8 cellular contexts compared by ENCODE assay signal in the genomic region with DNA sequence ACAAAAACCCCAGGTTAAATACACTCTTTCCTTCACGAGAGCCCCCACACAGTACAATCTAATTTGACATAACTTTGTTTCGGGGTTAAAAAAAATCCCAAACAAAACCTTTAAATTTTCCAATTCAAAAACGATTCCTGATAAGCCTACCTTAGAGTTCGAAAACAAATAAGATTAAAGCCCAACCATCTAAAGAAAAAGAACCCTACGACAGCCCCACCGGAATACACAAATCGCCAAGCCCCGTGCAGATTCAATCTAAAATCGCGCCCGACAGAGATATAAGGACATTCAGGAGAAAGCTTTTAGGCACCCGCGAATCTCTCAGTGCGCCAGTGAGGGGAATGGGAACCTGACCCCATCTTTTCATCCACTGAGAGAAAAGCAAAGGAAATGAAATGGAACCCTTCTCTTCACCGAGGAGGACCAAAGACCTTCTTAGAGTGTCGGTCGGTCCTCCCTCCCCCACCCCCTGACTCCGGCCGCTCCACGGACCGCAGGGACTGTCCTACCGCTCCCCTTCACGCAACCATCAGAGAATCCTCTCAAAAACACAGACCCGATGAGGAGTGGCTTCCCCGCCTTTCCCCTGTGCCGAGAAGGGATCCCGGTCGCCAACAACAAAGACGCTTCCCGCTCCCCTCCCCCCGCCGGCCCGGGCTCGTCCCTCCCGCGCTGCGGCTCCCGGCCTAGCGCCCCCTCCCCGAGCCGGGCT. TPM values are rescaled to one million over a fixed set of nuclear protein-coding genes. Genes with fewer than 3 reads are reported as not detected.
DNase-seq lines count a peak whose midpoint lies in the region; ATAC-seq and TF ChIP-seq lines count a peak whose summit lies in the region.

No MANE protein-coding gene starts in this region.

- no peaks in the 10 kb centered on the region for H3K9me3 ChIP-seq in Karpas-422 (ENCODE audit: low read length)
- no peaks in the 10 kb centered on the region for H3K9me3 ChIP-seq in WERI-Rb-1 (ENCODE audit: severe bottlenecking)

- H3K27me3 ChIP-seq in Karpas-422 (ENCODE audit: low read length) (no peaks in the 10 kb centered on the region), WERI-Rb-1 (ENCODE audit: insufficient read depth, low read depth, severe bottlenecking) (no peaks in the 10 kb centered on the region)

- H3K4me3 Mint-ChIP-seq in CD14-positive monocyte: peak overlapping the region; percentile 97 to 100

- H3K4me1 Mint-ChIP-seq in CD14-positive monocyte: peaks cover 57% of the 10 kb centered on the region

- H3K27ac Mint-ChIP-seq in CD14-positive monocyte: peak overlapping the region; percentile 79 to 92 (median 89)

- H3K36me3 Mint-ChIP-seq in CD14-positive monocyte: peaks cover 4 to 18% of the 10 kb centered on the region in 2 donors

- DNase-seq in CD14-positive monocyte (ENCODE audit: low spot score) (no peak), GM20000 (ENCODE audit: low spot score) (peak; percentile 44), Karpas-422 (peak; percentile 66), WERI-Rb-1 (peak; percentile 62), coronary artery (ENCODE audit: low spot score) (peak; percentile 77), kidney tubule cell (ENCODE audit: low spot score) (peak; percentile 44)
- peak in 3 of 4 experiments; percentile 10 to 34 (median 20) for DNase-seq in stimulated activated CD4-positive, alpha-beta T cell treated with anti-CD3 and anti-CD28 coated beads, Interleukin-1b, Interleukin-23, amount 100 ng/mL, for 24 hours (ENCODE audit: low read depth in 4 of 4, low spot score in 1 of 4)

- H3K9me2 ChIP-seq in Karpas-422 (replicated peaks; ENCODE audit: insufficient read depth, low read length): no peaks in the 10 kb centered on the region

- peak overlapping the region; percentile 92 for H3K4me2 ChIP-seq in Karpas-422 (ENCODE audit: low read depth, low read length, poor library complexity, severe bottlenecking)

- H3K4me1 ChIP-seq in Karpas-422 (ENCODE audit: low read length): peaks cover 34% of the 10 kb centered on the region

- TF ChIP-seq CTCF in CD14-positive monocyte (IDR thresholded peaks at IDR 0.05): no peak
- TF ChIP-seq CTCF in GM20000 (IDR thresholded peaks at IDR 0.05; ENCODE audit: extremely low read depth, missing control alignments): no peak
- TF ChIP-seq CTCF in WERI-Rb-1 (IDR thresholded peaks at IDR 0.05; ENCODE audit: low read depth, low read length): no peak
- TF ChIP-seq CTCF in coronary artery (IDR thresholded peaks at IDR 0.05): no peak

- intact Hi-C loops in CD14-positive monocyte (cut with micrococcal nuclease): loop anchor here in 1 of 2 donors (5.0 to 10.0 kb wide), 2 partner anchors 85 to 143 kb away; a partner anchor contains a TSS

- H4K20me1 ChIP-seq in Karpas-422 (ENCODE audit: insufficient read depth, low read depth, low read length): peaks cover 17% of the 10 kb centered on the region

- peak overlapping the region; percentile 86; the same call in 1 of the 2 replicates for H2AFZ ChIP-seq in Karpas-422 (ENCODE audit: low read length)

- H3K27ac ChIP-seq in Karpas-422 (ENCODE audit: low read length) (no peak overlapping the region; the same call in 1 of the 2 replicates), WERI-Rb-1 (peak overlapping the region; percentile 94), coronary artery (peak overlapping the region; percentile 90 to 95)

- H3K27me3 Mint-ChIP-seq in CD14-positive monocyte (ENCODE audit: low read depth in 3 of 3): no peaks in the 10 kb centered on the region

- peak overlapping the region; percentile 83 for H3K9ac ChIP-seq in Karpas-422 (ENCODE audit: low read length)

- H3K9me3 Mint-ChIP-seq in CD14-positive monocyte: no peaks in the 10 kb centered on the region

- H3K36me3 ChIP-seq in Karpas-422 (ENCODE audit: insufficient read depth, low read length): no peaks in the 10 kb centered on the region
- H3K36me3 ChIP-seq in WERI-Rb-1: peaks cover 22% of the 10 kb centered on the region

- H3K79me2 ChIP-seq in Karpas-422 (ENCODE audit: low read length): peaks cover 86% of the 10 kb centered on the region

- ATAC-seq in HG03280 (IDR thresholded peaks at IDR 0.05; ENCODE audit: unreplicated experiment): no peak

- H3K4me3 ChIP-seq in Karpas-422 (ENCODE audit: low read length): peak overlapping the region; percentile 91
- H3K4me3 ChIP-seq in WERI-Rb-1 (ENCODE audit: low read depth, low read length): peak overlapping the region; percentile 98
- peak overlapping the region; percentile 78 for H3K4me3 ChIP-seq in coronary artery

RNA-seq across cellular contexts. Expression of a gene that starts 0.9 kb away (rescaled TPM):
- polyA plus RNA-seq in CD14-positive monocyte: 10 to 100 TPM; 12.3 to 12.8 TPM
- 3.9 and 12.9 TPM in 2 replicates for total RNA-seq in Karpas-422 (2014; rRNA removed; shearing (Covaris generic); ENCODE audit: low replicate concordance)

RNA-seq across cellular contexts. Expression of a gene that starts 1.4 kb away (rescaled TPM):
- 1 to 10 TPM; 4.5 to 6.4 TPM for polyA plus RNA-seq in CD14-positive monocyte
- total RNA-seq in Karpas-422 (2014; rRNA removed; shearing (Covaris generic); ENCODE audit: low replicate concordance): 6.0 and 9.2 TPM in 2 replicates
